8 cellular contexts compared by ENCODE assay signal in the genomic region with DNA sequence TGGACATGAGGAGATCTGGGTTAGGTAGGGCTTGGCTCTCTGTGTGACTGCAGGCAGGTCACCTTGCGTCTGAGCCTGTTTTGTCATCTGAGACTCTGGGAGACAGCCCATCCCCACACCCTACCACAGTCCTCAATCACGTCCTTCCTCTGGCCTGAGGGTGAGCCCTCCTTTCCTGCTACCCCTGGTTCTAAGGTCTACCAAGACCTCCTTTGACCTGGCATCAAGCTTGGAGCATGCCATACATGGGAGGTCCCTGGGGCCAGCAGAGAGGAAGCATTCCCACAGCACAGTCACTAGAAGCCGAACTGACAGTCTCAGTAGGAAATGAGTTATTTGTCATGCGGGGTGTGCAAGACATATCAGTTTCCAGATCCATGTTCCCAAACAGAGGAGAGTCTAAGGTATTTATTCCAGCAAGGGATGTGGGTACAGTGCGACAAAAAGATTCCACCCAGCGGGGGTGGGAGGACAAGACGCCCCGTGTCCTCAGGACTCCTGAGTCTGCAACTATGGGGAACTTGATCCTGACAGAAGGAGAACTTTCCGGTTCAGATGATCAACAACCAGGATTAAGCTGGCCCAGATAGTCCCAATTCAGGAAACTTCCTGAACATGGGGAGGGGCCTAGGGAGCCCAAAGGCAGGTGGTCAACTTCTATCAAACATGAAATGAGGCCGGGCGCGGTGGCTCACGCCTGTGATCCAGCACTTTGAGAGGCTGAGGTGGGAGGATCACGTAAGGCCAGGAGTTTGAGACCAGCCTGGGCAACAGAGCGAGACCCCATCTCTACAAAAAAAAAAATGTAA. TPM values are rescaled to one million over a fixed set of nuclear protein-coding genes. Genes with fewer than 3 reads are reported as not detected.
DNase-seq lines count a peak whose midpoint lies in the region; TF ChIP-seq lines count a peak whose summit lies in the region.

No MANE protein-coding gene starts in this region.

- peaks cover 17% of the 10 kb centered on the region for H3K4me1 ChIP-seq in colonic mucosa
- peaks cover 18 to 24% of the 10 kb centered on the region in 2 donors for H3K4me1 ChIP-seq in mucosa of rectum (ENCODE audit: control insufficient read depth in 2 of 2, insufficient read depth in 2 of 2, low read length in 2 of 2)
- H3K4me1 ChIP-seq in transverse colon, result peaks cover 22 to 63% (median 32%) of the 10 kb centered on the region in 4 donors

- H3K9me3 Mint-ChIP-seq in activated CD4-positive, alpha-beta T cell treated with anti-CD3 and anti-CD28 coated beads, Interleukin-2, amount 10 ng/mL, durations not matched to agents 7 days and 5 days, result peaks cover 4% of the 10 kb centered on the region

- TF ChIP-seq EP300 in transverse colon (IDR thresholded peaks at IDR 0.05; ENCODE audit: low read depth), result no peak

- peak overlapping the region; percentile 71 for H3K27ac Mint-ChIP-seq in activated CD4-positive, alpha-beta T cell treated with anti-CD3 and anti-CD28 coated beads, Interleukin-2, amount 10 ng/mL, durations not matched to agents 7 days and 5 days

- no peak overlapping the region for H3K4me3 Mint-ChIP-seq in activated CD4-positive, alpha-beta T cell treated with anti-CD3 and anti-CD28 coated beads, Interleukin-2, amount 10 ng/mL, durations not matched to agents 7 days and 5 days

- POLR2A ChIA-PET in activated CD4-positive, alpha-beta T cell treated with anti-CD3 and anti-CD28 coated beads, Interleukin-2, amount 10 ng/mL, durations not matched to agents 7 days and 5 days (lab: Charles Lee), result no interaction called here

- no peaks in the 10 kb centered on the region for H3K27me3 Mint-ChIP-seq in activated CD4-positive, alpha-beta T cell treated with anti-CD3 and anti-CD28 coated beads, Interleukin-2, amount 10 ng/mL, durations not matched to agents 7 days and 5 days

- in situ Hi-C loops in transverse colon (cut with MboI; ENCODE audit: low pct_ligation_motif_present in 1 of 4, low pct_unique_long_range_greater_than_20kb in 1 of 4, low sequenced_read_pairs in 3 of 4), result loop anchor here in 1 of 4 donors (10.0 kb wide), 1 partner anchor 47 kb away; no protein-coding TSS in a partner anchor

- H3K36me3 ChIP-seq in colonic mucosa, result no peaks in the 10 kb centered on the region
- H3K36me3 ChIP-seq in mucosa of rectum (ENCODE audit: control insufficient read depth in 2 of 2, insufficient read depth in 2 of 2, low read length in 2 of 2), result peaks cover 18 to 20% of the 10 kb centered on the region in 2 donors
- peaks cover 0 to 19% (median 5%) of the 10 kb centered on the region in 4 donors for H3K36me3 ChIP-seq in transverse colon

- peaks cover 35% of the 10 kb centered on the region for H3K36me3 Mint-ChIP-seq in activated CD4-positive, alpha-beta T cell treated with anti-CD3 and anti-CD28 coated beads, Interleukin-2, amount 10 ng/mL, durations not matched to agents 7 days and 5 days (ENCODE audit: low read depth)

- TF ChIP-seq CTCF in colonic mucosa (IDR thresholded peaks at IDR 0.05) (no peak), transverse colon (IDR thresholded peaks at IDR 0.05) (no peak)

- H3K27me3 ChIP-seq in colonic mucosa (no peaks in the 10 kb centered on the region), mucosa of rectum (ENCODE audit: control insufficient read depth in 2 of 2, insufficient read depth in 2 of 2, low read length in 2 of 2) (no peaks in the 10 kb centered on the region), transverse colon (no peaks in the 10 kb centered on the region)

- no peak for TF ChIP-seq POLR2A in transverse colon (IDR thresholded peaks at IDR 0.05)

- H3K9ac ChIP-seq in colonic mucosa (ENCODE audit: low read depth in 2 of 2, low read length in 2 of 2) (no peak overlapping the region), mucosa of rectum (ENCODE audit: low read depth in 1 of 2, low read length in 2 of 2) (no peak overlapping the region)

- H3K9me3 ChIP-seq in colonic mucosa (no peaks in the 10 kb centered on the region), mucosa of rectum (ENCODE audit: control insufficient read depth in 2 of 2, low read length in 2 of 2) (no peaks in the 10 kb centered on the region), transverse colon (no peaks in the 10 kb centered on the region)

- 76 to 77% methylated on average over 7 to 14 of the region's 15 CpGs for WGBS in transverse colon (ENCODE audit: low coverage in 1 of 2), 2 donors

- H3K4me3 ChIP-seq in colonic mucosa, result no peak overlapping the region
- H3K4me3 ChIP-seq in mucosa of rectum (ENCODE audit: low read length in 2 of 2), result no peak overlapping the region
- H3K4me3 ChIP-seq in transverse colon, result no peak overlapping the region

- intact Hi-C loops in colonic mucosa (cut with DNase I), result no loop called here
- intact Hi-C loops in transverse colon (cut with DNase I; ENCODE audit: low total_unique reads), result no loop called here

- CTCF ChIA-PET in activated CD4-positive, alpha-beta T cell treated with anti-CD3 and anti-CD28 coated beads, Interleukin-2, amount 10 ng/mL, durations not matched to agents 7 days and 5 days (lab: Charles Lee), result interaction anchor here (2.5 kb wide), 1 partner anchor 11 kb away, joined by 11 read pairs; no protein-coding TSS in a partner anchor

- H3K4me1 Mint-ChIP-seq in activated CD4-positive, alpha-beta T cell treated with anti-CD3 and anti-CD28 coated beads, Interleukin-2, amount 10 ng/mL, durations not matched to agents 7 days and 5 days, result peaks cover 74% of the 10 kb centered on the region

- DNase-seq in activated CD4-positive, alpha-beta T cell treated with anti-CD3 and anti-CD28 coated beads, Interleukin-2, amount 10 ng/mL, durations not matched to agents 7 days and 5 days, result no peak
- no peak for DNase-seq in activated CD4-positive, alpha-beta T cell treated with anti-CD3 and anti-CD28 coated beads, Interleukin-2, amount 50 U/mL, for 1 hour
- no peak for DNase-seq in colonic mucosa
- DNase-seq in transverse colon, result no peak
- no peak for DNase-seq in activated T-cell treated with anti-CD3 and anti-CD28 coated beads, Interleukin-2, amount 50 U/mL, for 1 hour
- no peak for DNase-seq in GM03348 (ENCODE audit: low spot score)
- no peak for DNase-seq in glomerular visceral epithelial cell (ENCODE audit: extremely low spot score)

- H3K27ac ChIP-seq in colonic mucosa, result peak overlapping the region; percentile 13
- peak overlapping the region; percentile 46 to 71 for H3K27ac ChIP-seq in mucosa of rectum (ENCODE audit: low read depth in 2 of 2, low read length in 2 of 2)
- H3K27ac ChIP-seq in transverse colon, result peak overlapping the region; percentile 68 to 76 (median 70)

RNA-seq across cellular contexts. Expression of gene ARRDC2, which starts 9.5 kb away (rescaled TPM):
- 10 to 100 TPM; 40.1 to 51.1 TPM for total RNA-seq in activated CD4-positive, alpha-beta T cell treated with anti-CD3 and anti-CD28 coated beads, Interleukin-2, amount 10 ng/mL, durations not matched to agents 7 days and 5 days
- 10 to 100 TPM; 15.8 to 16.4 TPM for total RNA-seq in colonic mucosa
- total RNA-seq in transverse colon, result 10 to 100 TPM; 28.9 to 69.6 (median 42.7) TPM

RNA-seq across cellular contexts. Expression of gene KCNN1, which starts 50.6 kb away (rescaled TPM):
- not detected for total RNA-seq in activated CD4-positive, alpha-beta T cell treated with anti-CD3 and anti-CD28 coated beads, Interleukin-2, amount 10 ng/mL, durations not matched to agents 7 days and 5 days
- total RNA-seq in colonic mucosa, result not detected
- total RNA-seq in transverse colon, result 1 to 10 TPM in 1 of 4 donors, not detected in 3; 1.6 TPM

Comparison
In these comparisons a context has a peak if more than half of its experiments do, and no peak if none do; other contexts are left out.
1. H3K27ac ChIP-seq: peak in every context shown above with its lines; median percentile 70 in transverse colon; 58 in mucosa of rectum; 13 in colonic mucosa.